ENCODE assay signal across 9 cellular contexts in the genomic region with DNA sequence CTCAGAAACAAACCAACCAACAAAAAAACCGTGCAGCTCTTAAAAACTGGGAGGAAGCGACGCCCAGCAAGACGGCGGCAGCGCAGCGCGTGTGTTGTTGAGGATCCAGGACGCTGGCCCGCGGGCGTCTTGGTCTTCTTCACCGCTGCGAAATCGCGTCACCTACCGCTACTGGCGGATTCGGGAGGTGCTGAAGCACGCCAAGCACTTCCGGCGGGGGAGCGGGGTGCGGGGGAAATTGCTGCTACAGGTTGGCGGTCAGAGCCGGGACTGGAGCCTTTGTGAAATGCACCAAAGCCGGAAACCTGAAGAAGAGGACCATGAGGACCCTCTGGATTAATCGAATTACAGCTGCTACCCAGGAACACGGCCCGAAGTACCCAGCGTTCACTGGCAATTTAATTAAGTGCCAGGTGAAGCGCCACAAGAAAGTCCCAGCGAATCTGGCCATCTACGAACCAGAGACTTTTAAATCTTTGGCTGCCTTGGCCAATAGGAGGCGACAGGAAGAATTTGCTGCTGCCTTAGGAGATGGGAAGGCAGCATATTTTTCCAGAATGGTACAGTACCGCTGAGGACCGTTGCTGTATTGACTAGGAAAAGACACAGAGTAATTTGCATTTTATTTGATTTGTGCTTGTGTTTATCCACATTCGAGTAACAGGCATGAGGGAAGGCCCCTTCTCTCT. TPM values are rescaled to one million over a fixed set of nuclear protein-coding genes. Genes with fewer than 3 reads are reported as not detected.
DNase-seq lines count a peak whose midpoint lies in the region; TF ChIP-seq lines count a peak whose summit lies in the region.
"Had no signal": no experiment of that assay in that cellular context is flagged by ENCODE, and none has a peak within 500 bp of the region (broad histone marks: within the 10 kb centered on the region; RNA-seq: fewer than 3 reads in every experiment).

No MANE protein-coding gene starts in this region.

- H3K36me3 Mint-ChIP-seq in immature natural killer cell (no peaks in the 10 kb centered on the region), Caco-2 (ENCODE audit: insufficient read depth, unreplicated experiment) (peaks cover 8% of the 10 kb centered on the region)

- H3K4me1 Mint-ChIP-seq in immature natural killer cell (peaks cover 4 to 8% of the 10 kb centered on the region in 2 donors), Caco-2 (ENCODE audit: low read depth, unreplicated experiment) (no peaks in the 10 kb centered on the region)

- no peak overlapping the region for H3K4me3 ChIP-seq in Caco-2 (ENCODE audit: low read depth, low read length)

- POLR2A ChIA-PET in Caco-2 (lab: Charles Lee) = no interaction called here

- no TSS peak for BruUV-seq in Caco-2 (replicated peaks; lab: Mats Ljungman, UMichigan)

- H3K4me3 Mint-ChIP-seq in immature natural killer cell (peak overlapping the region; percentile 8 to 70 (median 44)), Caco-2 (ENCODE audit: unreplicated experiment) (no peak overlapping the region)

- H3K27ac Mint-ChIP-seq in immature natural killer cell (peak overlapping the region in 2 of 6 donors; percentile 26 to 28), Caco-2 (ENCODE audit: unreplicated experiment) (no peak overlapping the region)

- DNase-seq in activated T-cell treated with anti-CD3 and anti-CD28 coated beads, Interleukin-2, amount 50 U/mL, for 1 hour = peak; percentile 27
- DNase-seq in activated T-cell treated with anti-CD3 and anti-CD28 coated beads for 4 hours (no peak), immature natural killer cell (peak; percentile 20 to 35 (median 33)), NCI-H146 (lab: John Stamatoyannopoulos, UW) (no peak), anterior cingulate cortex (lab: John Stamatoyannopoulos, UW) (no peak), Caco-2 (no peak)
- peak; percentile 34 for DNase-seq in activated naive CD4-positive, alpha-beta T cell treated with anti-CD3 and anti-CD28 coated beads, Interleukin-2, amount 50 U/mL, for 16 hours
- DNase-seq in stimulated activated CD8-positive, alpha-beta memory T cell treated with anti-CD3 and anti-CD28 coated beads, Interleukin-4, amount 100 ng/mL, for 48 hours = peak; percentile 58

- H3K9me3 ChIP-seq in Caco-2 = no peaks in the 10 kb centered on the region

- intact Hi-C loops in Caco-2 (cut with micrococcal nuclease; ENCODE audit: unreplicated experiment) = no loop called here

- peaks cover 0 to 10% (median 9%) of the 10 kb centered on the region in 3 donors for H3K27me3 Mint-ChIP-seq in immature natural killer cell (ENCODE audit: low read depth in 3 of 3)
- H3K27me3 Mint-ChIP-seq in Caco-2 (ENCODE audit: insufficient read depth, unreplicated experiment) = no peaks in the 10 kb centered on the region

- H3K9me3 Mint-ChIP-seq in immature natural killer cell (no peaks in the 10 kb centered on the region), Caco-2 (ENCODE audit: unreplicated experiment) (no peaks in the 10 kb centered on the region)

- no peak for TF ChIP-seq CTCF in Caco-2 (IDR thresholded peaks at IDR 0.05; ENCODE audit: insufficient read depth in 1 of 2, low read depth in 1 of 2, low read length in 1 of 2, severe bottlenecking in 1 of 2, unreplicated experiment in 1 of 2)

- no peaks in the 10 kb centered on the region for H3K36me3 ChIP-seq in Caco-2 (ENCODE audit: control insufficient read depth, insufficient read depth, low read length)

- CTCF ChIA-PET in Caco-2 (lab: Charles Lee) = no interaction called here

- H3K4me1 ChIP-seq in Caco-2 = peaks cover 5% of the 10 kb centered on the region

- no peaks in the 10 kb centered on the region for H3K27me3 ChIP-seq in Caco-2 (replicated peaks; ENCODE audit: control insufficient read depth, insufficient read depth, low read length)

RNA-seq across cellular contexts. Expression of a gene that starts 11.9 kb away (rescaled TPM):
- not detected for polyA plus RNA-seq in immature natural killer cell
- total RNA-seq in Caco-2 (2022) = 0.91 and 1.2 TPM in 2 replicates
- total RNA-seq: posterior vena cava had no signal

RNA-seq across cellular contexts. Expression of a gene that starts 28.2 kb away (rescaled TPM):
- 10 to 100 TPM; 12.6 to 15.7 (median 15.5) TPM for polyA plus RNA-seq in immature natural killer cell
- 21.8 and 26.2 TPM in 2 replicates for total RNA-seq in Caco-2 (2022)

Comparison
In these comparisons a context has a peak if more than half of its experiments do, and no peak if none do; other contexts are left out.
1. DNase-seq: peak in activated T-cell treated with anti-CD3 and anti-CD28 coated beads, Interleukin-2, amount 50 U/mL, for 1 hour (single experiment), activated naive CD4-positive, alpha-beta T cell treated with anti-CD3 and anti-CD28 coated beads, Interleukin-2, amount 50 U/mL, for 16 hours (single experiment), immature natural killer cell (3 of 3) and stimulated activated CD8-positive, alpha-beta memory T cell treated with anti-CD3 and anti-CD28 coated beads, Interleukin-4, amount 100 ng/mL, for 48 hours (single experiment); none in activated T-cell treated with anti-CD3 and anti-CD28 coated beads for 4 hours (single experiment), NCI-H146 (single experiment), anterior cingulate cortex (0 of 58) and Caco-2 (0 of 2).